8 cellular contexts compared by ENCODE assay signal in genomic region chr14:32074887-32075572, GRCh38. TPM values are rescaled to one million over a fixed set of nuclear protein-coding genes. Genes with fewer than 3 reads are reported as not detected.
DNase-seq lines count a peak whose midpoint lies in the region; ATAC-seq and TF ChIP-seq lines count a peak whose summit lies in the region.

No MANE protein-coding gene starts in this region.

- peak overlapping the region; percentile 81 to 97 for H3K9ac ChIP-seq in mucosa of rectum (ENCODE audit: low read depth in 1 of 2, low read length in 2 of 2)

- no peak for TF ChIP-seq CTCF in left ventricle myocardium inferior (IDR thresholded peaks at IDR 0.05; ENCODE audit: borderline replicate concordance)
- TF ChIP-seq CTCF in chondrocyte (IDR thresholded peaks at IDR 0.05) = no peak
- no peak for TF ChIP-seq CTCF in upper lobe of right lung (IDR thresholded peaks at IDR 0.05)

- no peaks in the 10 kb centered on the region for H3K36me3 Mint-ChIP-seq in chondrocyte (ENCODE audit: low read depth)
- H3K36me3 Mint-ChIP-seq in stimulated activated naive B cell treated with anti-CD40 and anti-IgM and Interleukin-4, amounts not matched to agents 10 μg/mL and 1 μg/mL and 100 μg/mL, for 72 hours = no peaks in the 10 kb centered on the region

- peak overlapping the region; percentile 94 for H3K4me3 ChIP-seq in left ventricle myocardium inferior
- H3K4me3 ChIP-seq in mucosa of rectum (ENCODE audit: low read length in 2 of 2) = peak overlapping the region; percentile 79 to 98
- peak overlapping the region; percentile 84 for H3K4me3 ChIP-seq in upper lobe of right lung

- DNase-seq in left ventricle myocardium inferior (no peak), Right ventricle myocardium superior (no peak), chondrocyte (ENCODE audit: low spot score) (no peak), upper lobe of right lung (no peak), NCI-H510A treated with DMSO at 0.1 percent for 48 hours (lab: John Stamatoyannopoulos, UW) (no peak), NCI-H1436 treated with DMSO at 0.1 percent for 48 hours (lab: John Stamatoyannopoulos, UW) (no peak)
- DNase-seq in stimulated activated naive B cell treated with anti-CD40 and anti-IgM and Interleukin-4, amounts not matched to agents 10 μg/mL and 1 μg/mL and 100 μg/mL, for 72 hours = no peak

- H3K9me3 Mint-ChIP-seq in chondrocyte (ENCODE audit: low read depth) = no peaks in the 10 kb centered on the region
- no peaks in the 10 kb centered on the region for H3K9me3 Mint-ChIP-seq in stimulated activated naive B cell treated with anti-CD40 and anti-IgM and Interleukin-4, amounts not matched to agents 10 μg/mL and 1 μg/mL and 100 μg/mL, for 72 hours

- H3K4me3 Mint-ChIP-seq in chondrocyte (ENCODE audit: unreplicated experiment) = peak overlapping the region; percentile 98
- no peak overlapping the region for H3K4me3 Mint-ChIP-seq in stimulated activated naive B cell treated with anti-CD40 and anti-IgM and Interleukin-4, amounts not matched to agents 10 μg/mL and 1 μg/mL and 100 μg/mL, for 72 hours

- ATAC-seq in Right ventricle myocardium superior (ENCODE audit: poor library complexity) = no peak
- ATAC-seq in upper lobe of right lung = no peak
- ATAC-seq in stimulated activated naive B cell treated with anti-CD40 and anti-IgM and Interleukin-4, amounts not matched to agents 10 μg/mL and 1 μg/mL and 100 μg/mL, for 72 hours (replicated peaks) = no peak

- H3K27ac ChIP-seq in left ventricle myocardium inferior (replicated peaks) (peak overlapping the region; percentile 99), mucosa of rectum (ENCODE audit: low read depth in 2 of 2, low read length in 2 of 2) (peak overlapping the region in 1 of 2 donors; percentile 94), upper lobe of right lung (peak overlapping the region; percentile 95)

- H3K9me3 ChIP-seq in left ventricle myocardium inferior (replicated peaks) (no peaks in the 10 kb centered on the region), mucosa of rectum (ENCODE audit: control insufficient read depth in 2 of 2, low read length in 2 of 2) (no peaks in the 10 kb centered on the region), upper lobe of right lung (no peaks in the 10 kb centered on the region)

- H3K36me3 ChIP-seq in left ventricle myocardium inferior = no peaks in the 10 kb centered on the region
- no peaks in the 10 kb centered on the region for H3K36me3 ChIP-seq in mucosa of rectum (ENCODE audit: control insufficient read depth in 2 of 2, insufficient read depth in 2 of 2, low read length in 2 of 2)
- no peaks in the 10 kb centered on the region for H3K36me3 ChIP-seq in upper lobe of right lung

- intact Hi-C loops in left ventricle myocardium inferior (cut with micrococcal nuclease) = loop anchor here (5.0 to 10.0 kb wide), 3 partner anchors 127 to 660 kb away; partner anchors contain the start of genes RNU6-7 and RNU6-8
- intact Hi-C loops in Right ventricle myocardium superior (cut with DNase I) = loop anchor here (2.0 to 10.0 kb wide), 3 partner anchors 140 to 400 kb away; no protein-coding TSS in a partner anchor
- intact Hi-C loops in upper lobe of right lung (cut with DNase I) = no loop called here

- H3K27me3 ChIP-seq in left ventricle myocardium inferior (ENCODE audit: low read depth) = no peaks in the 10 kb centered on the region
- H3K27me3 ChIP-seq in mucosa of rectum (ENCODE audit: control insufficient read depth in 2 of 2, insufficient read depth in 2 of 2, low read length in 2 of 2) = no peaks in the 10 kb centered on the region
- no peaks in the 10 kb centered on the region for H3K27me3 ChIP-seq in upper lobe of right lung

- H3K4me1 ChIP-seq in left ventricle myocardium inferior (peaks cover 59% of the 10 kb centered on the region), mucosa of rectum (ENCODE audit: control insufficient read depth in 2 of 2, insufficient read depth in 2 of 2, low read length in 2 of 2) (peaks cover 11 to 18% of the 10 kb centered on the region in 2 donors), upper lobe of right lung (peaks cover 7% of the 10 kb centered on the region)

- no peaks in the 10 kb centered on the region for H3K27me3 Mint-ChIP-seq in chondrocyte (ENCODE audit: low read depth)
- no peaks in the 10 kb centered on the region for H3K27me3 Mint-ChIP-seq in stimulated activated naive B cell treated with anti-CD40 and anti-IgM and Interleukin-4, amounts not matched to agents 10 μg/mL and 1 μg/mL and 100 μg/mL, for 72 hours

- peaks cover 34% of the 10 kb centered on the region for H3K4me1 Mint-ChIP-seq in chondrocyte (ENCODE audit: low read depth)
- peaks cover 11 to 30% of the 10 kb centered on the region in 2 donors for H3K4me1 Mint-ChIP-seq in stimulated activated naive B cell treated with anti-CD40 and anti-IgM and Interleukin-4, amounts not matched to agents 10 μg/mL and 1 μg/mL and 100 μg/mL, for 72 hours

- H3K27ac Mint-ChIP-seq in chondrocyte (ENCODE audit: unreplicated experiment) = peak overlapping the region; percentile 3
- H3K27ac Mint-ChIP-seq in stimulated activated naive B cell treated with anti-CD40 and anti-IgM and Interleukin-4, amounts not matched to agents 10 μg/mL and 1 μg/mL and 100 μg/mL, for 72 hours = no peak overlapping the region

RNA-seq across cellular contexts. Expression of gene ARHGAP5, which starts 2.1 kb away (rescaled TPM):
- total RNA-seq in left ventricle myocardium inferior (238 TPM), Right ventricle myocardium superior (192 TPM), chondrocyte (82.8 to 88.0 TPM (median 87.0 TPM) in 3 replicates), upper lobe of right lung (111 TPM)
